8 cellular contexts compared by ENCODE assay signal in genomic region chr5:129428636-129429035, GRCh38. TPM values are rescaled to one million over a fixed set of nuclear protein-coding genes. Genes with fewer than 3 reads are reported as not detected.
"Had no signal": no experiment of that assay in that cellular context is flagged by ENCODE, and none has a peak within 500 bp of the region (broad histone marks: within the 10 kb centered on the region; RNA-seq: fewer than 3 reads in every experiment).

No MANE protein-coding gene starts in this region.

RNA-seq across cellular contexts. Expression of gene ADAMTS19, which starts 31.5 kb away (rescaled TPM):
- total RNA-seq: naive thymus-derived CD4-positive, alpha-beta T cell; naive thymus-derived CD8-positive, alpha-beta T cell; natural killer cell; natural killer cell treated with Interleukin-12 subunit alpha and Interleukin-12 subunit beta and Interleukin-15 and Interleukin-18, amount 100 ng/mL, for 72 hours; posterior vena cava; pulmonary artery endothelial cell; right lobe of liver; spleen had no signal
- polyA plus RNA-seq: naive thymus-derived CD4-positive, alpha-beta T cell; naive thymus-derived CD8-positive, alpha-beta T cell had no signal
